ENCODE assay signal across 8 cellular contexts in the genomic region with DNA sequence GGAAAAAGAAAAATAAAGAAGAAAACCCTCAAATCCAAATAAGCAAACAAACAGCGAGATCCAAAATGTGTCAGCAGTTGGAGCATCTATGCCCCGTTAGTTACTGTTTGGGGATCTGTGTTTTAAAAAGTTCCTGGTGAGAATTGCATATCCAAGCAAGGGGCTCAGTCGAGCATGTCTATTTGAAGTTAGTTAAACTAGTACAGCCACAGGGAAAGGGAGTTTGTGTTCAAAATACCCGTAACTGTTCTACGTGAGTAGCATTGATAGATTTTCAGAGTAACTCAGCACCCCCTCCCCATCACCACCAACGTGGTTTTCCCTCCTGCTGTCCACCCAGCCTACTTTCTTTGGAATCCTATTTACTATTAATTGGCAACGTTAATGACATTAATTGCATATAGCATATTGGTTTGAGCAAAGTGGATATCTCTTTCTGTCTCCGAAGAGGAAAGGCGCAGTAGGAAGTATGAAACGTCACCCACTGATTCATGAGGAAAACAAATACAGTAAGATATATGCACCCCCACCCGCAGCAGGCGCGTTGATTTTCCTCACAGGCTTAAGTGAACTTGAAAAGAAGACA. TPM values are rescaled to one million over a fixed set of nuclear protein-coding genes. Genes with fewer than 3 reads are reported as not detected.
DNase-seq lines count a peak whose midpoint lies in the region; ATAC-seq and TF ChIP-seq lines count a peak whose summit lies in the region.

No MANE protein-coding gene starts in this region.

- H3K36me3 ChIP-seq in right lobe of liver (no peaks in the 10 kb centered on the region), upper lobe of right lung (no peaks in the 10 kb centered on the region), OCI-LY7 (ENCODE audit: insufficient read depth, low read length) (peaks cover 67% of the 10 kb centered on the region)

- peaks cover 14% of the 10 kb centered on the region for H3K79me2 ChIP-seq in OCI-LY7 (ENCODE audit: insufficient read depth, low read depth, low read length)

- H2AFZ ChIP-seq in OCI-LY7 (ENCODE audit: low read length), result no peak overlapping the region

- H3K27ac ChIP-seq in right lobe of liver (peak overlapping the region; percentile 36 to 72 (median 53)), upper lobe of right lung (peak overlapping the region; percentile 24), OCI-LY7 (ENCODE audit: low read depth, low read length, poor library complexity, severe bottlenecking) (no peak overlapping the region)

- H3K9me3 ChIP-seq in right lobe of liver, result no peaks in the 10 kb centered on the region
- H3K9me3 ChIP-seq in upper lobe of right lung, result no peaks in the 10 kb centered on the region
- no peaks in the 10 kb centered on the region for H3K9me3 ChIP-seq in OCI-LY7 (ENCODE audit: low read length)

- in situ Hi-C loops in astrocyte of the spinal cord (cut with HindIII; ENCODE audit: low sequenced_read_pairs), result no loop called here

- CTCF ChIA-PET in OCI-LY7 (lab: Charles Lee; ENCODE audit: unreplicated experiment), result no interaction called here

- H3K27me3 ChIP-seq in right lobe of liver (peaks cover 0 to 17% of the 10 kb centered on the region in 2 donors), upper lobe of right lung (peaks cover 43% of the 10 kb centered on the region)

- TF ChIP-seq POLR2A in right lobe of liver (IDR thresholded peaks at IDR 0.05), result no peak

- H3K4me1 ChIP-seq in right lobe of liver (peaks cover 0 to 8% (median 0%) of the 10 kb centered on the region in 4 donors), upper lobe of right lung (no peaks in the 10 kb centered on the region), OCI-LY7 (ENCODE audit: insufficient read depth, low read length, poor library complexity, severe bottlenecking) (no peaks in the 10 kb centered on the region)

- ATAC-seq in right lobe of liver (peak in 2 of 4 donors; percentile 33 to 37), upper lobe of right lung (no peak), GM21576 (IDR thresholded peaks at IDR 0.05; ENCODE audit: unreplicated experiment) (no peak)

- 20% methylated on average over 13 of the region's 13 CpGs for WGBS in right lobe of liver (ENCODE audit: insufficient coverage, low coverage, low lambda C conversion rate, missing lambda C conversion rate)

- no peak overlapping the region for H3K4me2 ChIP-seq in OCI-LY7 (ENCODE audit: low read length)

- no peak for DNase-seq in AG09309 (ENCODE audit: low read depth)
- peak; percentile 7 for DNase-seq in NCI-H1092 (lab: John Stamatoyannopoulos, UW)
- peak; percentile 62 for DNase-seq in astrocyte of the spinal cord (ENCODE audit: low read depth, low spot score)
- DNase-seq in right lobe of liver, result peak in 1 of 3 donors; percentile 21
- DNase-seq in upper lobe of right lung, result no peak
- DNase-seq in OCI-LY7 (ENCODE audit: low spot score), result no peak
- DNase-seq in epidermal melanocyte (ENCODE audit: insufficient read length, low spot score), result no peak

- H4K20me1 ChIP-seq in OCI-LY7 (ENCODE audit: insufficient read depth, low read length), result no peaks in the 10 kb centered on the region

- no peak for TF ChIP-seq CTCF in AG09309 (IDR thresholded peaks at IDR 0.05; ENCODE audit: control insufficient read depth, insufficient read depth, low read depth, low read length, missing control alignments)
- TF ChIP-seq CTCF in astrocyte of the spinal cord (IDR thresholded peaks at IDR 0.05; ENCODE audit: low read depth, low read length), result no peak
- TF ChIP-seq CTCF in right lobe of liver (IDR thresholded peaks at IDR 0.05), result no peak
- no peak for TF ChIP-seq CTCF in upper lobe of right lung (IDR thresholded peaks at IDR 0.05)
- no peak for TF ChIP-seq CTCF in OCI-LY7 (conservative IDR thresholded peaks at IDR 0.05; ENCODE audit: low read length)

- BruUV-seq in OCI-LY7 (replicated peaks; lab: Mats Ljungman, UMichigan), result no TSS peak

- POLR2A ChIA-PET in OCI-LY7 (lab: Charles Lee), result interaction anchor here (1.3 kb wide), 1 partner anchor 15 kb away, joined by 3 read pairs; no protein-coding TSS in a partner anchor

- no peaks in the 10 kb centered on the region for H3K9me2 ChIP-seq in OCI-LY7 (ENCODE audit: insufficient read depth, low read length)

- intact Hi-C loops in right lobe of liver (cut with DNase I) (no loop called here), upper lobe of right lung (cut with DNase I) (no loop called here), OCI-LY7 (cut with micrococcal nuclease; ENCODE audit: unreplicated experiment) (no loop called here)

- peak overlapping the region; percentile 79 for H3K4me3 ChIP-seq in AG09309 (ENCODE audit: control insufficient read depth, low read depth, low read length)
- peak overlapping the region; percentile 59 for H3K4me3 ChIP-seq in astrocyte of the spinal cord (ENCODE audit: low read depth, low read length)
- H3K4me3 ChIP-seq in right lobe of liver, result peak overlapping the region; percentile 39 to 49 (median 40)
- H3K4me3 ChIP-seq in upper lobe of right lung, result peak overlapping the region; percentile 50
- H3K4me3 ChIP-seq in OCI-LY7 (ENCODE audit: low read depth, low read length, poor library complexity, severe bottlenecking), result no peak overlapping the region

RNA-seq across cellular contexts. Expression of a gene that starts 1.5 kb away (rescaled TPM):
- total RNA-seq in right lobe of liver (under 1 TPM in 4 of 6 experiments, not detected in 2; 0.11 to 0.83 (median 0.21) TPM), upper lobe of right lung (1.2 TPM), OCI-LY7 (2022) (not detected in 2 replicates)
- not detected in 2 replicates for total RNA-seq in OCI-LY7 (2014; rRNA removed; shearing (Covaris generic))

Comparison
In these comparisons a context has a peak if more than half of its experiments do, and no peak if none do; other contexts are left out.
1. DNase-seq: peak in NCI-H1092 (single experiment) and astrocyte of the spinal cord (single experiment); none in AG09309 (single experiment), upper lobe of right lung (single experiment), OCI-LY7 (single experiment) and epidermal melanocyte (single experiment).